ENCODE assay signal across 8 cellular contexts in the genomic region with DNA sequence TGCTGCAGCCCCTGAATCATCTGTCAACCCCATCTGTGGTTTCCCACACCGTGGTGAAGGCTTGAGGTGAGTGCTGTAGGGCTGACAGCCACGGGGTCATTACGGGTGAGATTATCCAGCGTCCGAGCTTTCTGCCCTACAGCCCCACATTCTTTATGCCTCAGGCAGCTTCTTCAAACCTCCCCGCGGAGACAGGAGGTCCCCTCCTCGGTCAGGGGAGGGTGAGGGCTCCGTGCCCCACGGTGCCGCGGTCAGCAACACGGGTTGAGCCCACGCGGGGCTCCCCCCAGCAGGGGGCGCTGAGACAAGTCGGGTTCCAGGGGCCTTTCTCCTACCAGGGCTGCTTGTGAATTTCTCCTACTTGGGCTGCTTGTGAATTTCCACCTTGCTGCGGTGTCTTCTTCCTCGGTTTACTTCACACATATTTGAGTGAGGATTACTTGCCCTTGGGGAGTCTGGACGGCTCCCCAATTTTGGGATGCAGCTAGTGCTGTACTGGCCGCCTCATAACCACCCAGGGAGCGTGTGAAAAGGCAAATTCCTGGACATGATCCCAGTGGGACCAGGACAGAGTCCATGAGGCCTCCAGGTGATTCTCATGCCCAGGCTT. TPM values are rescaled to one million over a fixed set of nuclear protein-coding genes. Genes with fewer than 3 reads are reported as not detected.
DNase-seq lines count a peak whose midpoint lies in the region; TF ChIP-seq lines count a peak whose summit lies in the region.

No MANE protein-coding gene starts in this region.

- CTCF ChIA-PET in CD4-positive, alpha-beta memory T cell (lab: Charles Lee; ENCODE audit: partially characterized antibody): interaction anchor here (0.6 to 2.4 kb wide), 24 partner anchors 9 to 306 kb away, joined by 3 to 9 read pairs (median 4); no protein-coding TSS in a partner anchor

- 18 to 27% (median 25%) methylated on average over 22 of the region's 22 CpGs for WGBS in ovary, 3 donors

- no peak overlapping the region for H3K4me3 ChIP-seq in CD4-positive, alpha-beta memory T cell (ENCODE audit: low read length in 2 of 2)
- H3K4me3 ChIP-seq in ovary: no peak overlapping the region

- H3K4me1 Mint-ChIP-seq in CD4-positive, alpha-beta memory T cell: peaks cover 3 to 10% (median 5%) of the 10 kb centered on the region in 4 donors
- H3K4me1 Mint-ChIP-seq in type B pancreatic cell (ENCODE audit: unreplicated experiment): peaks cover 7% of the 10 kb centered on the region

- peaks cover 0 to 12% of the 10 kb centered on the region in 2 donors for H3K27me3 Mint-ChIP-seq in CD4-positive, alpha-beta memory T cell
- peaks cover 8% of the 10 kb centered on the region for H3K27me3 Mint-ChIP-seq in type B pancreatic cell

- H3K9me3 ChIP-seq in CD4-positive, alpha-beta memory T cell (ENCODE audit: control insufficient read depth in 1 of 2, low read length in 2 of 2): no peaks in the 10 kb centered on the region
- H3K9me3 ChIP-seq in ovary: no peaks in the 10 kb centered on the region

- peaks cover 6% of the 10 kb centered on the region for H3K4me1 ChIP-seq in CD4-positive, alpha-beta memory T cell (ENCODE audit: insufficient read depth, low read length)
- H3K4me1 ChIP-seq in ovary (ENCODE audit: insufficient read depth): peaks cover 1% of the 10 kb centered on the region

- H3K27ac ChIP-seq in CD4-positive, alpha-beta memory T cell (ENCODE audit: low read depth, low read length): no peak overlapping the region
- H3K27ac ChIP-seq in ovary: no peak overlapping the region

- TF ChIP-seq CTCF in LNCAP (IDR thresholded peaks at IDR 0.05): peak; percentile 83
- peak; percentile 38 to 77 (median 57) for TF ChIP-seq CTCF in ovary (IDR thresholded peaks at IDR 0.05)
- TF ChIP-seq CTCF in type B pancreatic cell (conservative IDR thresholded peaks at IDR 0.05): peak; percentile 79

- H3K9me3 Mint-ChIP-seq in CD4-positive, alpha-beta memory T cell: no peaks in the 10 kb centered on the region
- H3K9me3 Mint-ChIP-seq in type B pancreatic cell: peaks cover 5% of the 10 kb centered on the region

- peak in 4 of 5 donors; percentile 40 to 57 (median 52) for DNase-seq in CD4-positive, alpha-beta memory T cell
- DNase-seq in activated CD8-positive, alpha-beta memory T cell treated with anti-CD3 and anti-CD28 coated beads for 48 hours (ENCODE audit: low read depth in 2 of 3, low spot score in 2 of 3): peak; percentile 10 to 45 (median 38)
- peak; percentile 36 to 71 for DNase-seq in erythroblast (lab: John Stamatoyannopoulos, UW)
- peak in 4 of 5 donors; percentile 62 to 82 (median 69) for DNase-seq in ovary
- DNase-seq in type B pancreatic cell (ENCODE audit: extremely low spot score, unreplicated experiment): no peak
- DNase-seq in mucosa of gallbladder (ENCODE audit: low spot score): no peak
- no peak for DNase-seq in NK-92 treated with Interleukin-12 subunit alpha and Interleukin-12 subunit beta, amount 100 ng/mL, for 24 hours (lab: John Stamatoyannopoulos, UW)

- no peaks in the 10 kb centered on the region for H3K36me3 ChIP-seq in CD4-positive, alpha-beta memory T cell (ENCODE audit: insufficient read depth, low read length)
- no peaks in the 10 kb centered on the region for H3K36me3 ChIP-seq in ovary

- intact Hi-C loops in CD4-positive, alpha-beta memory T cell (cut with micrococcal nuclease): loop anchor here (1.0 kb wide), 2 partner anchors 139 to 270 kb away; a partner anchor contains a TSS
- intact Hi-C loops in ovary (cut with DNase I): no loop called here

- H3K4me3 Mint-ChIP-seq in CD4-positive, alpha-beta memory T cell: peak overlapping the region in 4 of 8 donors; percentile 9 to 61 (median 18)
- H3K4me3 Mint-ChIP-seq in type B pancreatic cell: no peak overlapping the region

- H3K27me3 ChIP-seq in CD4-positive, alpha-beta memory T cell (ENCODE audit: insufficient read depth, low read length): no peaks in the 10 kb centered on the region
- H3K27me3 ChIP-seq in ovary: no peaks in the 10 kb centered on the region

- TF ChIP-seq EP300 in ovary (IDR thresholded peaks at IDR 0.05): no peak

- no peaks in the 10 kb centered on the region for H3K36me3 Mint-ChIP-seq in CD4-positive, alpha-beta memory T cell
- no peaks in the 10 kb centered on the region for H3K36me3 Mint-ChIP-seq in type B pancreatic cell

- peak overlapping the region in 1 of 7 donors; percentile 1 for H3K27ac Mint-ChIP-seq in CD4-positive, alpha-beta memory T cell
- H3K27ac Mint-ChIP-seq in type B pancreatic cell: no peak overlapping the region

- no peak for TF ChIP-seq POLR2A in erythroblast (IDR thresholded peaks at IDR 0.05; ENCODE audit: low read length)
- no peak for TF ChIP-seq POLR2A in ovary (IDR thresholded peaks at IDR 0.05)

- POLR2A ChIA-PET in CD4-positive, alpha-beta memory T cell (lab: Charles Lee; ENCODE audit: partially characterized antibody): interaction anchor here (0.8 kb wide), 1 partner anchor 86 kb away, joined by 3 read pairs; no protein-coding TSS in a partner anchor

RNA-seq across cellular contexts. Expression of a gene that starts 18.1 kb away (rescaled TPM):
- not detected for total RNA-seq in CD4-positive, alpha-beta memory T cell
- not detected for polyA plus RNA-seq in CD4-positive, alpha-beta memory T cell
- total RNA-seq in ovary: 100 to 1,000 TPM in 4 of 7 donors, 10 to 100 TPM in 3; 29.8 to 178 (median 107) TPM
- polyA plus RNA-seq in ovary: 10 to 100 TPM; 20.9 to 71.5 TPM
- 1.7 TPM in 1 of 2 replicates, not detected in the other for total RNA-seq in type B pancreatic cell (ENCODE audit: low replicate concordance)
- 0.63 TPM for total RNA-seq in mucosa of gallbladder

RNA-seq across cellular contexts. Expression of a gene that starts 48.9 kb away (rescaled TPM):
- total RNA-seq in CD4-positive, alpha-beta memory T cell: 100 to 1,000 TPM in 1 of 2 experiments, 10 to 100 TPM in 1; 93.7 to 104 TPM
- polyA plus RNA-seq in CD4-positive, alpha-beta memory T cell: 100 to 1,000 TPM in 1 of 2 donors, 10 to 100 TPM in 1; 74.3 to 102 TPM
- total RNA-seq in ovary: 100 to 1,000 TPM in 1 of 7 donors, 10 to 100 TPM in 6; 28.6 to 150 (median 79.2) TPM
- 10 to 100 TPM; 19.6 to 49.3 TPM for polyA plus RNA-seq in ovary
- 54.9 and 113 TPM in 2 replicates for total RNA-seq in type B pancreatic cell (ENCODE audit: low replicate concordance)
- total RNA-seq in mucosa of gallbladder: 134 TPM

RNA-seq across cellular contexts. Expression of a gene that starts 49.9 kb away (rescaled TPM):
- not detected for total RNA-seq in CD4-positive, alpha-beta memory T cell
- polyA plus RNA-seq in CD4-positive, alpha-beta memory T cell: not detected
- total RNA-seq in ovary: not detected
- polyA plus RNA-seq in ovary: not detected
- 0.90 TPM in 1 of 2 replicates, not detected in the other for total RNA-seq in type B pancreatic cell (ENCODE audit: low replicate concordance)
- 10.9 TPM for total RNA-seq in mucosa of gallbladder

Comparison
In these comparisons a context has a peak if more than half of its experiments do, and no peak if none do; other contexts are left out.
1. DNase-seq: peak in CD4-positive, alpha-beta memory T cell (4 of 5), activated CD8-positive, alpha-beta memory T cell treated with anti-CD3 and anti-CD28 coated beads for 48 hours (3 of 3), erythroblast (2 of 2) and ovary (4 of 5); none in type B pancreatic cell (single experiment), mucosa of gallbladder (single experiment) and NK-92 treated with Interleukin-12 subunit alpha and Interleukin-12 subunit beta, amount 100 ng/mL, for 24 hours (single experiment).
2. RNA of a gene that starts 18.1 kb away (total RNA-seq): 29.8 to 178 TPM in ovary; 1.7 TPM in type B pancreatic cell, 0.63 TPM in mucosa of gallbladder (single experiment) and not detected in CD4-positive, alpha-beta memory T cell; every median in the first group is over 10 times any median in the second.
3. Peak in every context shown above with its lines, with median percentiles within 50 percentile points of each other: CTCF ChIP-seq.